In the genomic region with DNA sequence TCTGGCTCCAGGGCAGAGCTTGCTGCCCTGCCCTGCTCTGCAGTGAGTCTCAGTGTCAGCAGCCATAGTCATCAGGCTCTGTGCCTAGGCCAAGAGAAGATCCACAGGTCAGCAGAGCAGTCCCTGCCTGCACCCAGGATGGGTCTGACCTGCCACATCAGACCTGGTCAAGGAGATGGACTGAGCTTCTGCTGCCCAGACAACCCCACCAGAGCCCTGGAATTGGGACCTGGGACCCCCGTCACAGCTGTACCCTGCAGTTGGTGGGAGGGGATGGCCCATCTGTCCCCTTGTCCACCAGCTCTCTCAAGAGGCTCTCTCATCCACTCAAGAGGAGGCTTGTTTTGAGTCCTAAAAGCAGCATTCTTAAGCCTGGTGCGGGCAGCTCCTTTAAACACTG, we compare ENCODE assay signal across 18 cellular contexts.
A peak's percentile ranks its signal among the peaks of the same experiment; 100 is the strongest.
DNase-seq lines count a peak whose midpoint lies in the region; ATAC-seq and TF ChIP-seq lines count a peak whose summit lies in the region.
"Had no signal": no experiment of that assay in that cellular context is flagged by ENCODE, and none has a peak within 500 bp of the region (broad histone marks: within the 10 kb centered on the region; RNA-seq: fewer than 3 reads in every experiment).

No MANE protein-coding gene starts in this region.

- POLR2A ChIA-PET in activated CD4-positive, alpha-beta T cell treated with anti-CD3 and anti-CD28 coated beads for 36 hours (lab: Charles Lee) = no interaction called here

- no peaks in the 10 kb centered on the region for H3K9me3 Mint-ChIP-seq in natural killer cell treated with Interleukin-12 subunit alpha and Interleukin-12 subunit beta and Interleukin-15 and Interleukin-18, amount 100 ng/mL, for 72 hours
- no peaks in the 10 kb centered on the region for H3K9me3 Mint-ChIP-seq in natural killer cell
- no peaks in the 10 kb centered on the region for H3K9me3 Mint-ChIP-seq in immature natural killer cell
- H3K9me3 Mint-ChIP-seq in activated CD4-positive, alpha-beta T cell treated with anti-CD3 and anti-CD28 coated beads for 36 hours (ENCODE audit: low read depth) = no peaks in the 10 kb centered on the region

- no peak for TF ChIP-seq CTCF in natural killer cell (IDR thresholded peaks at IDR 0.05)
- no peak for TF ChIP-seq CTCF in stomach (IDR thresholded peaks at IDR 0.05)

- DNase-seq in natural killer cell treated with Interleukin-12 subunit alpha and Interleukin-12 subunit beta and Interleukin-15 and Interleukin-18, amount 100 ng/mL, for 72 hours (ENCODE audit: low spot score) = peak; percentile 10
- no peak for DNase-seq in natural killer cell
- no peak for DNase-seq in NT2/D1 (ENCODE audit: low read depth, low spot score)
- peak; percentile 57 for DNase-seq in mesenteric fat pad (ENCODE audit: low spot score)
- peak; percentile 2 for DNase-seq in stomach
- no peak for DNase-seq in LoVo (ENCODE audit: low spot score)
- no peak for DNase-seq in immature natural killer cell
- DNase-seq in activated CD4-positive, alpha-beta T cell treated with anti-CD3 and anti-CD28 coated beads for 36 hours = no peak
- DNase-seq: 8988T; CD4-positive, alpha-beta memory T cell; DMS153; DMS79; GF-D8; HCEC 1CT; IMR-90 had no signal

- H3K36me3 ChIP-seq in NT2/D1 (ENCODE audit: insufficient read depth, insufficient read length, low read length) = no peaks in the 10 kb centered on the region
- no peaks in the 10 kb centered on the region for H3K36me3 ChIP-seq in stomach
- H3K36me3 ChIP-seq: BLaER1 had no signal

- H3K27me3 Mint-ChIP-seq in natural killer cell treated with Interleukin-12 subunit alpha and Interleukin-12 subunit beta and Interleukin-15 and Interleukin-18, amount 100 ng/mL, for 72 hours = peaks cover 3 to 7% of the 10 kb centered on the region in 2 donors
- no peaks in the 10 kb centered on the region for H3K27me3 Mint-ChIP-seq in natural killer cell (ENCODE audit: low read depth in 2 of 2)
- peaks cover 0 to 7% (median 4%) of the 10 kb centered on the region in 3 donors for H3K27me3 Mint-ChIP-seq in immature natural killer cell (ENCODE audit: low read depth in 3 of 3)
- H3K27me3 Mint-ChIP-seq in activated CD4-positive, alpha-beta T cell treated with anti-CD3 and anti-CD28 coated beads for 36 hours = peaks cover 2% of the 10 kb centered on the region

- no peaks in the 10 kb centered on the region for H3K36me3 Mint-ChIP-seq in natural killer cell treated with Interleukin-12 subunit alpha and Interleukin-12 subunit beta and Interleukin-15 and Interleukin-18, amount 100 ng/mL, for 72 hours
- no peaks in the 10 kb centered on the region for H3K36me3 Mint-ChIP-seq in natural killer cell
- no peaks in the 10 kb centered on the region for H3K36me3 Mint-ChIP-seq in immature natural killer cell
- no peaks in the 10 kb centered on the region for H3K36me3 Mint-ChIP-seq in activated CD4-positive, alpha-beta T cell treated with anti-CD3 and anti-CD28 coated beads for 36 hours (ENCODE audit: low read depth)
- H3K36me3 Mint-ChIP-seq: CD14-positive monocyte; CD4-positive, alpha-beta memory T cell had no signal

- CTCF ChIA-PET in activated CD4-positive, alpha-beta T cell treated with anti-CD3 and anti-CD28 coated beads for 36 hours (lab: Charles Lee) = no interaction called here

- peak; percentile 22 to 48 for ATAC-seq in natural killer cell treated with Interleukin-12 subunit alpha and Interleukin-12 subunit beta and Interleukin-15 and Interleukin-18, amount 100 ng/mL, for 72 hours
- ATAC-seq in natural killer cell = no peak
- no peak for ATAC-seq in activated CD4-positive, alpha-beta T cell treated with anti-CD3 and anti-CD28 coated beads for 36 hours

- H3K9ac ChIP-seq in NT2/D1 (ENCODE audit: insufficient read length, low read depth) = peak overlapping the region; percentile 13
- H3K9ac ChIP-seq: BLaER1 had no signal

- TF ChIP-seq POLR2A in stomach (IDR thresholded peaks at IDR 0.05) = no peak

- H3K9me3 ChIP-seq in NT2/D1 (ENCODE audit: insufficient read depth, low read length) (peaks cover 16% of the 10 kb centered on the region), stomach (peaks cover 0 to 8% (median 2%) of the 10 kb centered on the region in 4 donors)

- H3K4me3 ChIP-seq in NT2/D1 (ENCODE audit: insufficient read length, low read depth) = no peak overlapping the region
- H3K4me3 ChIP-seq in stomach = no peak overlapping the region
- H3K4me3 ChIP-seq: BLaER1 had no signal

- H3K4me1 Mint-ChIP-seq in natural killer cell treated with Interleukin-12 subunit alpha and Interleukin-12 subunit beta and Interleukin-15 and Interleukin-18, amount 100 ng/mL, for 72 hours (ENCODE audit: low read depth in 2 of 2) = no peaks in the 10 kb centered on the region
- H3K4me1 Mint-ChIP-seq in natural killer cell (no peaks in the 10 kb centered on the region), immature natural killer cell (no peaks in the 10 kb centered on the region)
- no peaks in the 10 kb centered on the region for H3K4me1 Mint-ChIP-seq in activated CD4-positive, alpha-beta T cell treated with anti-CD3 and anti-CD28 coated beads for 36 hours
- H3K4me1 Mint-ChIP-seq: CD4-positive, alpha-beta memory T cell had no signal

- no peak for TF ChIP-seq EP300 in stomach (IDR thresholded peaks at IDR 0.05)

- intact Hi-C loops in natural killer cell (cut with micrococcal nuclease) (no loop called here), stomach (cut with DNase I; ENCODE audit: low total_unique reads) (no loop called here)
- intact Hi-C loops in activated CD4-positive, alpha-beta T cell treated with anti-CD3 and anti-CD28 coated beads for 36 hours (cut with DNase I, micrococcal nuclease) = no loop called here

- no peak overlapping the region for H3K27ac ChIP-seq in stomach
- H3K27ac ChIP-seq: BLaER1, HL-60 had no signal

- 66 to 86% (median 82%) methylated on average over 2 of the region's 2 CpGs for WGBS in stomach, 5 donors

- no peak overlapping the region for H3K27ac Mint-ChIP-seq in natural killer cell treated with Interleukin-12 subunit alpha and Interleukin-12 subunit beta and Interleukin-15 and Interleukin-18, amount 100 ng/mL, for 72 hours
- H3K27ac Mint-ChIP-seq in natural killer cell (no peak overlapping the region), immature natural killer cell (no peak overlapping the region)
- no peak overlapping the region for H3K27ac Mint-ChIP-seq in activated CD4-positive, alpha-beta T cell treated with anti-CD3 and anti-CD28 coated beads for 36 hours
- H3K27ac Mint-ChIP-seq: CD14-positive monocyte; CD4-positive, alpha-beta memory T cell had no signal

- H3K4me1 ChIP-seq in NT2/D1 (ENCODE audit: insufficient read depth, insufficient read length) (peaks cover 12% of the 10 kb centered on the region), stomach (no peaks in the 10 kb centered on the region)
- H3K4me1 ChIP-seq: BLaER1 had no signal

- H3K4me3 Mint-ChIP-seq in natural killer cell treated with Interleukin-12 subunit alpha and Interleukin-12 subunit beta and Interleukin-15 and Interleukin-18, amount 100 ng/mL, for 72 hours = no peak overlapping the region
- H3K4me3 Mint-ChIP-seq in natural killer cell (no peak overlapping the region), immature natural killer cell (no peak overlapping the region)
- no peak overlapping the region for H3K4me3 Mint-ChIP-seq in activated CD4-positive, alpha-beta T cell treated with anti-CD3 and anti-CD28 coated beads for 36 hours
- H3K4me3 Mint-ChIP-seq: CD14-positive monocyte; CD4-positive, alpha-beta memory T cell had no signal

- H3K27me3 ChIP-seq in NT2/D1 (ENCODE audit: insufficient read depth, insufficient read length) = no peaks in the 10 kb centered on the region
- no peaks in the 10 kb centered on the region for H3K27me3 ChIP-seq in stomach
- H3K27me3 ChIP-seq: BLaER1 had no signal

Comparison
In these comparisons a context has a peak if more than half of its experiments do, and no peak if none do; other contexts are left out.
1. ATAC-seq: peak in natural killer cell treated with Interleukin-12 subunit alpha and Interleukin-12 subunit beta and Interleukin-15 and Interleukin-18, amount 100 ng/mL, for 72 hours (2 of 2); none in natural killer cell (0 of 3) and activated CD4-positive, alpha-beta T cell treated with anti-CD3 and anti-CD28 coated beads for 36 hours (single experiment).
2. DNase-seq: peak in natural killer cell treated with Interleukin-12 subunit alpha and Interleukin-12 subunit beta and Interleukin-15 and Interleukin-18, amount 100 ng/mL, for 72 hours (single experiment), mesenteric fat pad (single experiment) and stomach (single experiment); none in natural killer cell (single experiment), NT2/D1 (single experiment), LoVo (single experiment), immature natural killer cell (0 of 3) and activated CD4-positive, alpha-beta T cell treated with anti-CD3 and anti-CD28 coated beads for 36 hours (single experiment).